Comparison of ENCODE assay signal across 1 cellular context in genomic region chr1:151502859-151503509, GRCh38.
TF ChIP-seq lines count a peak whose summit lies in the region.

No MANE protein-coding gene starts in this region.

TF ChIP-seq in HCT116, 20 proteins besides CTCF, POLR2A, EP300 and RAD21 (continued from another document):
- TF ChIP-seq ZBTB33 (IDR thresholded peaks at IDR 0.05; ENCODE audit: extremely low read depth, insufficient replicate concordance, low read length) (no peak), SIN3A (IDR thresholded peaks at IDR 0.05; ENCODE audit: low read depth) (no peak), TCF7L2 (IDR thresholded peaks at IDR 0.05; ENCODE audit: borderline replicate concordance, extremely low read depth, insufficient read depth, insufficient read length) (no peak), FOSL1 (IDR thresholded peaks at IDR 0.05; ENCODE audit: low read depth) (no peak), CBX3 (IDR thresholded peaks at IDR 0.05; ENCODE audit: low read depth) (no peak), SP1 (IDR thresholded peaks at IDR 0.05; ENCODE audit: low read depth) (no peak), ZFX (IDR thresholded peaks at IDR 0.05) (no peak), SRF (IDR thresholded peaks at IDR 0.05; ENCODE audit: low read depth) (no peak)
